Comparison of ENCODE assay signal across 1 cellular context in genomic region chr18:23626451-23627279, GRCh38.
TF ChIP-seq lines count a peak whose summit lies in the region.

No MANE protein-coding gene starts in this region.

TF ChIP-seq in SK-N-SH treated with all-trans-retinoic acid at 6 μM for 48 hours, 23 proteins besides CTCF, POLR2A, EP300 and RAD21 (continued from another document):
- TF ChIP-seq, protein P1, sequence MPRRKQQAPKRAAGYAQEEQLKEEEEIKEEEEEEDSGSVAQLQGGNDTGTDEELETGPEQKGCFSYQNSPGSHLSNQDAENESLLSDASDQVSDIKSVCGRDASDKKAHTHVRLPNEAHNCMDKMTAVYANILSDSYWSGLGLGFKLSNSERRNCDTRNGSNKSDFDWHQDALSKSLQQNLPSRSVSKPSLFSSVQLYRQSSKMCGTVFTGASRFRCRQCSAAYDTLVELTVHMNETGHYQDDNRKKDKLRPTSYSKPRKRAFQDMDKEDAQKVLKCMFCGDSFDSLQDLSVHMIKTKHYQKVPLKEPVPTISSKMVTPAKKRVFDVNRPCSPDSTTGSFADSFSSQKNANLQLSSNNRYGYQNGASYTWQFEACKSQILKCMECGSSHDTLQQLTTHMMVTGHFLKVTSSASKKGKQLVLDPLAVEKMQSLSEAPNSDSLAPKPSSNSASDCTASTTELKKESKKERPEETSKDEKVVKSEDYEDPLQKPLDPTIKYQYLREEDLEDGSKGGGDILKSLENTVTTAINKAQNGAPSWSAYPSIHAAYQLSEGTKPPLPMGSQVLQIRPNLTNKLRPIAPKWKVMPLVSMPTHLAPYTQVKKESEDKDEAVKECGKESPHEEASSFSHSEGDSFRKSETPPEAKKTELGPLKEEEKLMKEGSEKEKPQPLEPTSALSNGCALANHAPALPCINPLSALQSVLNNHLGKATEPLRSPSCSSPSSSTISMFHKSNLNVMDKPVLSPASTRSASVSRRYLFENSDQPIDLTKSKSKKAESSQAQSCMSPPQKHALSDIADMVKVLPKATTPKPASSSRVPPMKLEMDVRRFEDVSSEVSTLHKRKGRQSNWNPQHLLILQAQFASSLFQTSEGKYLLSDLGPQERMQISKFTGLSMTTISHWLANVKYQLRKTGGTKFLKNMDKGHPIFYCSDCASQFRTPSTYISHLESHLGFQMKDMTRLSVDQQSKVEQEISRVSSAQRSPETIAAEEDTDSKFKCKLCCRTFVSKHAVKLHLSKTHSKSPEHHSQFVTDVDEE (CRISPR knock-in tag; IDR thresholded peaks at IDR 0.05), result no peak
- TF ChIP-seq ISL1 (CRISPR knock-in tag; IDR thresholded peaks at IDR 0.05) (no peak), ZNF8 (CRISPR knock-in tag; IDR thresholded peaks at IDR 0.05) (no peak), OSR1 (CRISPR knock-in tag; IDR thresholded peaks at IDR 0.05) (no peak), PPARA (CRISPR knock-in tag; IDR thresholded peaks at IDR 0.05; ENCODE audit: borderline replicate concordance) (no peak), RARB (CRISPR knock-in tag; IDR thresholded peaks at IDR 0.05) (no peak), SNAI2 (CRISPR knock-in tag; IDR thresholded peaks at IDR 0.05) (no peak), BACH2 (CRISPR knock-in tag; IDR thresholded peaks at IDR 0.05; ENCODE audit: borderline replicate concordance) (no peak), ARNTL (CRISPR knock-in tag; IDR thresholded peaks at IDR 0.05; ENCODE audit: borderline replicate concordance, low read depth) (no peak), ESRRG (CRISPR knock-in tag; IDR thresholded peaks at IDR 0.05) (no peak), CREB5 (CRISPR knock-in tag; IDR thresholded peaks at IDR 0.05; ENCODE audit: low read depth) (no peak), GLIS3 (CRISPR knock-in tag; IDR thresholded peaks at IDR 0.05) (no peak)
- TF ChIP-seq, protein P2, sequence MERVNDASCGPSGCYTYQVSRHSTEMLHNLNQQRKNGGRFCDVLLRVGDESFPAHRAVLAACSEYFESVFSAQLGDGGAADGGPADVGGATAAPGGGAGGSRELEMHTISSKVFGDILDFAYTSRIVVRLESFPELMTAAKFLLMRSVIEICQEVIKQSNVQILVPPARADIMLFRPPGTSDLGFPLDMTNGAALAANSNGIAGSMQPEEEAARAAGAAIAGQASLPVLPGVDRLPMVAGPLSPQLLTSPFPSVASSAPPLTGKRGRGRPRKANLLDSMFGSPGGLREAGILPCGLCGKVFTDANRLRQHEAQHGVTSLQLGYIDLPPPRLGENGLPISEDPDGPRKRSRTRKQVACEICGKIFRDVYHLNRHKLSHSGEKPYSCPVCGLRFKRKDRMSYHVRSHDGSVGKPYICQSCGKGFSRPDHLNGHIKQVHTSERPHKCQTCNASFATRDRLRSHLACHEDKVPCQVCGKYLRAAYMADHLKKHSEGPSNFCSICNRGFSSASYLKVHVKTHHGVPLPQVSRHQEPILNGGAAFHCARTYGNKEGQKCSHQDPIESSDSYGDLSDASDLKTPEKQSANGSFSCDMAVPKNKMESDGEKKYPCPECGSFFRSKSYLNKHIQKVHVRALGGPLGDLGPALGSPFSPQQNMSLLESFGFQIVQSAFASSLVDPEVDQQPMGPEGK (CRISPR knock-in tag; IDR thresholded peaks at IDR 0.05; ENCODE audit: borderline replicate concordance), result no peak
